Comparison of ENCODE assay signal across 8 cellular contexts in genomic region chr5:97231025-97231636, GRCh38. TPM values are rescaled to one million over a fixed set of nuclear protein-coding genes. Genes with fewer than 3 reads are reported as not detected.
DNase-seq lines count a peak whose midpoint lies in the region; FAIRE-seq and TF ChIP-seq lines count a peak whose summit lies in the region.

No MANE protein-coding gene starts in this region.

- H3K4me1 ChIP-seq in GM23248 (ENCODE audit: insufficient read depth) (0 out of 2 replicates have a peak, but pooled peaks cover 4% of the 10 kb centered on the region), OCI-LY3 (ENCODE audit: low read length) (peaks cover 7% of the 10 kb centered on the region), stomach (peaks cover 0 to 11% (median 7%) of the 10 kb centered on the region in 4 donors)

- H2AFZ ChIP-seq in GM23248 (peak overlapping the region; percentile 52), OCI-LY3 (ENCODE audit: low read depth, low read length) (no peak overlapping the region)

- TF ChIP-seq POLR2A in stomach (IDR thresholded peaks at IDR 0.05) = no peak

- peak; percentile 79 for TF ChIP-seq CTCF in OCI-LY3 (IDR thresholded peaks at IDR 0.05; ENCODE audit: low read depth, low read length)
- TF ChIP-seq CTCF in bronchial epithelial cell (IDR thresholded peaks at IDR 0.05; ENCODE audit: insufficient read depth, low read length, severe bottlenecking) = peak; percentile 60
- peak in 5 of 7 experiments; percentile 56 to 75 (median 68) for TF ChIP-seq CTCF in stomach (IDR thresholded peaks at IDR 0.05)

- H4K20me1 ChIP-seq in GM23248 (ENCODE audit: insufficient read depth) (no peaks in the 10 kb centered on the region), OCI-LY3 (ENCODE audit: insufficient read depth, low read length) (no peaks in the 10 kb centered on the region)

- 1 to 2% methylated on average over 4 of the region's 4 CpGs for WGBS in GM23248 (ENCODE audit: low coverage in 1 of 2, low lambda C conversion rate in 2 of 2, missing lambda C conversion rate in 2 of 2), 2 experiments
- 1 to 6% (median 2%) methylated on average over 4 of the region's 4 CpGs for WGBS in stomach, 5 donors

- H3K36me3 ChIP-seq in GM23248 (ENCODE audit: low read depth) (no peaks in the 10 kb centered on the region), OCI-LY3 (replicated peaks; ENCODE audit: low read depth, low read length) (no peaks in the 10 kb centered on the region), bronchial epithelial cell (ENCODE audit: control insufficient read depth, insufficient read depth, low read length) (no peaks in the 10 kb centered on the region), stomach (no peaks in the 10 kb centered on the region)

- H3K79me2 ChIP-seq in GM23248 (ENCODE audit: insufficient read depth) = no peaks in the 10 kb centered on the region
- no peaks in the 10 kb centered on the region for H3K79me2 ChIP-seq in OCI-LY3 (ENCODE audit: low read length)

- H3K4me3 ChIP-seq in GM23248 (no peak overlapping the region), OCI-LY3 (ENCODE audit: low read length) (no peak overlapping the region), bronchial epithelial cell (ENCODE audit: low read depth, low read length) (no peak overlapping the region), stomach (no peak overlapping the region)
- H3K4me3 ChIP-seq in Jurkat, Clone E6-1 (ENCODE audit: low read length) = no peak overlapping the region

- DNase-seq in stimulated activated CD4-positive, alpha-beta T cell treated with anti-CD3 and anti-CD28 coated beads, Interleukin-15, amount 100 ng/mL, for 24 hours = peak; percentile 18
- DNase-seq in stimulated activated CD4-positive, alpha-beta T cell treated with anti-CD3 and anti-CD28 coated beads, Interleukin-4, amount 100 ng/mL, for 4 hours = no peak
- DNase-seq in GM23248 (peak; percentile 90), bronchial epithelial cell (ENCODE audit: low read depth) (peak; percentile 81), stomach (no peak)
- peak; percentile 69 for DNase-seq in Jurkat, Clone E6-1 (ENCODE audit: low read depth, low spot score)

- no peak for TF ChIP-seq EP300 in stomach (IDR thresholded peaks at IDR 0.05)

- H3K9me3 ChIP-seq in GM23248 (ENCODE audit: low read depth) = no peaks in the 10 kb centered on the region
- no peaks in the 10 kb centered on the region for H3K9me3 ChIP-seq in OCI-LY3 (ENCODE audit: insufficient read depth, low read length)
- peaks cover 0 to 10% (median 6%) of the 10 kb centered on the region in 4 donors for H3K9me3 ChIP-seq in stomach

- in situ Hi-C loops in GM23248 (cut with MboI) = no loop called here

- FAIRE-seq in bronchial epithelial cell (lab: Jason Lieb, UNC) (no peak), islet of Langerhans (lab: Jason Lieb, UNC) (peak; percentile 87)

- H3K27me3 ChIP-seq in GM23248 (replicated peaks; ENCODE audit: insufficient read depth) = no peaks in the 10 kb centered on the region
- H3K27me3 ChIP-seq in OCI-LY3 (ENCODE audit: low read depth, low read length) = no peaks in the 10 kb centered on the region
- H3K27me3 ChIP-seq in bronchial epithelial cell (ENCODE audit: control insufficient read depth, insufficient read depth, low read length) = no peaks in the 10 kb centered on the region
- no peaks in the 10 kb centered on the region for H3K27me3 ChIP-seq in stomach

- H3F3A ChIP-seq in GM23248 (ENCODE audit: insufficient read depth) = no peaks in the 10 kb centered on the region

- intact Hi-C loops in stomach (cut with DNase I; ENCODE audit: low total_unique reads) = no loop called here

- no peaks in the 10 kb centered on the region for H3K9me2 ChIP-seq in GM23248 (ENCODE audit: insufficient read depth)

- H3K27ac ChIP-seq in GM23248 (no peak overlapping the region), OCI-LY3 (ENCODE audit: low read length) (no peak overlapping the region), stomach (no peak overlapping the region)

- H3K4me2 ChIP-seq in GM23248 (ENCODE audit: unreplicated experiment) (no peak overlapping the region), OCI-LY3 (ENCODE audit: low read length) (no peak overlapping the region)

- H3K9ac ChIP-seq in GM23248 = no peak overlapping the region
- no peak overlapping the region for H3K9ac ChIP-seq in OCI-LY3 (ENCODE audit: low read length)

RNA-seq across cellular contexts. Expression of gene RIOK2, which starts 48.1 kb away (rescaled TPM):
- total RNA-seq in GM23248 (2014; rRNA removed; shearing (Covaris generic)) = 23.0 and 35.5 TPM in 2 replicates
- 53.8 and 55.6 TPM in 2 replicates for polyA plus RNA-seq in GM23248 (2016; fragmentation: Nextera tagmentation; extraction: Ambion mirVana)
- 62.8 TPM for polyA plus RNA-seq in Jurkat, Clone E6-1 (2012; ENCODE audit: insufficient read depth, insufficient read length)
- total RNA-seq in bronchial epithelial cell = 16.1 and 17.6 TPM in 2 replicates
- 10 to 100 TPM in 3 of 5 donors, 1 to 10 TPM in 2; 1.2 to 42.2 (median 11.2) TPM for total RNA-seq in stomach
- polyA plus RNA-seq in stomach = 10 to 100 TPM in 2 of 3 donors, 1 to 10 TPM in 1; 6.7 to 12.5 (median 11.1) TPM

Comparison
In these comparisons a context has a peak if more than half of its experiments do, and no peak if none do; other contexts are left out.
1. DNase-seq: peak in stimulated activated CD4-positive, alpha-beta T cell treated with anti-CD3 and anti-CD28 coated beads, Interleukin-15, amount 100 ng/mL, for 24 hours (single experiment), GM23248 (single experiment), Jurkat, Clone E6-1 (single experiment) and bronchial epithelial cell (single experiment); none in stimulated activated CD4-positive, alpha-beta T cell treated with anti-CD3 and anti-CD28 coated beads, Interleukin-4, amount 100 ng/mL, for 4 hours (0 of 2) and stomach (single experiment).
2. Peak in every context shown above with its lines, with median percentiles within 50 percentile points of each other: CTCF ChIP-seq.